In the genomic region with DNA sequence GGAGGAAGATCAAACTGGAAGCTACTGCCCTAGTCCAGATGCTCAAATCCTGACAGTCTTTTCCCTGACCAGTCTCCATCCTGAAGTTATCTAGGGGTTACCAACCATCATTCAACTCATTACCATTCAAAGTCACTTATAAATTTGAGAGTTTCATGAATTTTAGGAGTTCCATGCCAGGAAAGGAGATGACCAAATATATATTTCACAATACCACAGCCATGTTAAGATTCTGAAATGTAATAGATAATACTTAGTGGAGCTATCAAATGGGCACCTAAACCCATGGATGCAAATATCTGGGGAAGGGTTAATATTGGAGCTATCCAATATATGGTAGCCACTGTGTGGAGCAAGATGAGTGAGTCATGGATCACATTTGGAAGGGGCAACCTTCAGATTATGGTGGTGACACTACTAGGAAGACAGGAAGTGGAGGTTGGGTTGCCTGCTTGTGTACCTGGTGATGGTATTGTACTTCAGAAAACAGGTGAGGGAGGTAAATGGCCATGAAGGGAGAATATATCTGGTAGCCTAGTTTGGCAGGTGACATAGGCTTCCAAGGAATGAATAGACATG, we compare ENCODE assay signal across 22 cellular contexts. TPM values are rescaled to one million over a fixed set of nuclear protein-coding genes. Genes with fewer than 3 reads are reported as not detected.
DNase-seq lines count a peak whose midpoint lies in the region; ATAC-seq, FAIRE-seq and TF ChIP-seq lines count a peak whose summit lies in the region.
"Had no signal": no experiment of that assay in that cellular context is flagged by ENCODE, and none has a peak within 500 bp of the region (broad histone marks: within the 10 kb centered on the region; RNA-seq: fewer than 3 reads in every experiment).

No MANE protein-coding gene starts in this region.

- TF ChIP-seq CTCF in HepG2 (CRISPR knock-in tag; IDR thresholded peaks at IDR 0.05) = no peak
- TF ChIP-seq CTCF in right lobe of liver (IDR thresholded peaks at IDR 0.05) = no peak
- TF ChIP-seq CTCF in GM12878 (IDR thresholded peaks at IDR 0.05 in 2 of 3, conservative IDR thresholded peaks at IDR 0.05 in 1 of 3; ENCODE audit: control insufficient read depth in 2 of 3, extremely low read depth in 1 of 3, insufficient read depth in 1 of 3, low read depth in 3 of 3, low read length in 3 of 3) = no peak

- in situ Hi-C loops in HepG2 (cut with HindIII; ENCODE audit: extremely low pct_ligation_motif_present, low pct_unique_long_range_greater_than_20kb) = no loop called here
- in situ Hi-C loops in GM12878 (cut with MboI) = no loop called here

- H3K9ac ChIP-seq in HepG2 (ENCODE audit: insufficient read depth, low read depth, low read length) (no peak overlapping the region), GM12878 (ENCODE audit: control insufficient read depth, insufficient read depth, low read length) (no peak overlapping the region)
- H3K9ac ChIP-seq: GM23248 had no signal

- H3K36me3 Mint-ChIP-seq in memory B cell (peaks cover 31% of the 10 kb centered on the region), T-helper 17 cell (ENCODE audit: low read depth) (peaks cover 7% of the 10 kb centered on the region)

- H3K4me1 ChIP-seq in HepG2 (ENCODE audit: insufficient read depth, low read length) (no peaks in the 10 kb centered on the region), right lobe of liver (peaks cover 0 to 5% (median 0%) of the 10 kb centered on the region in 4 donors), GM12878 (ENCODE audit: control insufficient read depth, insufficient read depth, low read length) (no peaks in the 10 kb centered on the region)

- BruUV-seq in HepG2 (replicated peaks; lab: Mats Ljungman, UMichigan) (no TSS peak), GM12878 (replicated peaks; lab: Mats Ljungman, UMichigan) (TSS peak; percentile 16)

- H3K27me3 ChIP-seq in HepG2 (ENCODE audit: control insufficient read depth in 1 of 2, insufficient read depth in 2 of 2, low read length in 2 of 2) (no peaks in the 10 kb centered on the region), right lobe of liver (no peaks in the 10 kb centered on the region), GM12878 (replicated peaks in 1 of 2; ENCODE audit: control insufficient read depth in 2 of 2, insufficient read depth in 2 of 2, low read length in 1 of 2) (no peaks in the 10 kb centered on the region)

- POLR2A ChIA-PET in HepG2 (lab: Yijun Ruan, JAX) (no interaction called here), GM12878 (lab: Charles Lee) (no interaction called here)

- intact Hi-C loops in HepG2 (cut with micrococcal nuclease; ENCODE audit: unreplicated experiment) = no loop called here
- intact Hi-C loops in right lobe of liver (cut with DNase I) = no loop called here
- intact Hi-C loops in GM12878 (cut with micrococcal nuclease; ENCODE audit: unreplicated experiment) = no loop called here

- H3K4me2 ChIP-seq in HepG2 (ENCODE audit: low read depth, low read length) = no peak overlapping the region
- no peak overlapping the region for H3K4me2 ChIP-seq in GM12878 (ENCODE audit: control insufficient read depth, insufficient read depth)

- FAIRE-seq in HepG2 (lab: Jason Lieb, UNC) (no peak), GM12878 (lab: Jason Lieb, UNC) (no peak)
- FAIRE-seq: GM12892, GM18507, HTR-8/SVneo had no signal

- TF ChIP-seq EP300 in HepG2 (IDR thresholded peaks at IDR 0.05; ENCODE audit: low read depth in 2 of 2, low read length in 2 of 2) (no peak), HepG2 (CRISPR knock-in tag; IDR thresholded peaks at IDR 0.05; ENCODE audit: borderline replicate concordance) (no peak), GM12878 (IDR thresholded peaks at IDR 0.05; ENCODE audit: borderline replicate concordance in 1 of 2, control insufficient read depth in 1 of 2, low read depth in 2 of 2, low read length in 2 of 2) (no peak)

- H3K4me3 Mint-ChIP-seq in memory B cell (no peak overlapping the region), T-helper 17 cell (no peak overlapping the region)
- H3K4me3 Mint-ChIP-seq: CD4-positive, alpha-beta T cell had no signal

- H3K27ac Mint-ChIP-seq in memory B cell (peak overlapping the region; percentile 58), T-helper 17 cell (no peak overlapping the region)
- H3K27ac Mint-ChIP-seq: CD4-positive, alpha-beta T cell; IgD-negative memory B cell had no signal

- no peaks in the 10 kb centered on the region for H3K27me3 Mint-ChIP-seq in memory B cell
- no peaks in the 10 kb centered on the region for H3K27me3 Mint-ChIP-seq in T-helper 17 cell
- H3K27me3 Mint-ChIP-seq: CD4-positive, alpha-beta T cell; IgD-negative memory B cell had no signal

- no peak overlapping the region for H3K4me3 ChIP-seq in HepG2 (replicated peaks in 1 of 3; ENCODE audit: insufficient read depth in 1 of 3, low read depth in 2 of 3, low read length in 3 of 3)
- no peak overlapping the region for H3K4me3 ChIP-seq in right lobe of liver
- H3K4me3 ChIP-seq in GM12878 = no peak overlapping the region
- H3K4me3 ChIP-seq: GM23248 had no signal

- peaks cover 5% of the 10 kb centered on the region for H3K9me3 Mint-ChIP-seq in memory B cell

- DNase-seq in HepG2 (ENCODE audit: low spot score) (no peak), right lobe of liver (no peak), GM12878 (ENCODE audit: low read depth, low spot score) (no peak), memory B cell (ENCODE audit: low spot score in 2 of 2) (no peak), T-helper 17 cell (no peak), NCI-H2107 (lab: John Stamatoyannopoulos, UW) (no peak)
- DNase-seq: CD4-positive, alpha-beta T cell; COR-L47; DND-41; GM23248; NCI-H1417; NCI-H1694 treated with DMSO at 0.1 percent for 48 hours; NCI-H2081 treated with DMSO at 0.1 percent for 48 hours; NCI-H446; NCI-H526 had no signal

- H3K36me3 ChIP-seq in HepG2 (replicated peaks in 1 of 2; ENCODE audit: control insufficient read depth in 1 of 2, insufficient read depth in 2 of 2, low read length in 2 of 2) (peaks cover 1 to 14% of the 10 kb centered on the region in 2 experiments; a peak in 2 of 5 replicates), right lobe of liver (peaks cover 0 to 12% (median 0%) of the 10 kb centered on the region in 4 donors), GM12878 (ENCODE audit: control insufficient read depth in 2 of 2, insufficient read depth in 2 of 2, low read length in 1 of 2) (peaks cover 3 to 8% of the 10 kb centered on the region in 2 experiments; a peak in 3 of 4 replicates)

- H4K20me1 ChIP-seq in HepG2 (ENCODE audit: insufficient read depth, low read length) (no peaks in the 10 kb centered on the region), GM12878 (ENCODE audit: control insufficient read depth, insufficient read depth) (no peaks in the 10 kb centered on the region)

- TF ChIP-seq POLR2A in HepG2 (IDR thresholded peaks at IDR 0.05; ENCODE audit: insufficient read depth in 1 of 2, low read depth in 2 of 2, low read length in 2 of 2) (no peak), right lobe of liver (IDR thresholded peaks at IDR 0.05) (no peak), GM12878 (IDR thresholded peaks at IDR 0.05; ENCODE audit: low read depth, low read length) (no peak)

- H3K4me1 Mint-ChIP-seq in memory B cell = peaks cover 16% of the 10 kb centered on the region
- H3K4me1 Mint-ChIP-seq in T-helper 17 cell = no peaks in the 10 kb centered on the region

- CTCF ChIA-PET in HepG2 (lab: Yijun Ruan, JAX; ENCODE audit: low intra/inter-chr PET ratio, low total read pairs) = no interaction called here
- CTCF ChIA-PET in GM12878 (lab: Yijun Ruan, JAX) = no interaction called here

- ATAC-seq in HepG2 (no peak), right lobe of liver (no peak), GM12878 (no peak), memory B cell (ENCODE audit: low read depth) (no peak), T-helper 17 cell (no peak), HG03025 (IDR thresholded peaks at IDR 0.05; ENCODE audit: low FRiP score, unreplicated experiment) (no peak)
- ATAC-seq: HCT116, Right ventricle myocardium inferior had no signal

- H2AFZ ChIP-seq in HepG2 (ENCODE audit: low read length) = no peak overlapping the region
- no peak overlapping the region for H2AFZ ChIP-seq in GM12878 (ENCODE audit: control insufficient read depth, low read depth, low read length)
- H2AFZ ChIP-seq: GM23248 had no signal

- TF ChIP-seq RAD21 in HepG2 (CRISPR knock-in tag; IDR thresholded peaks at IDR 0.05) (no peak), GM12878 (IDR thresholded peaks at IDR 0.05; ENCODE audit: insufficient read depth, low read depth, low read length) (no peak)

- RAD21 ChIA-PET in GM12878 (lab: Charles Lee; ENCODE audit: unreplicated experiment) = no interaction called here

- H3K9me3 ChIP-seq in HepG2 (ENCODE audit: low read length) = no peaks in the 10 kb centered on the region
- no peaks in the 10 kb centered on the region for H3K9me3 ChIP-seq in right lobe of liver
- peaks cover 19% of the 10 kb centered on the region; the same call in 2 of the 3 replicates for H3K9me3 ChIP-seq in GM12878 (replicated peaks; ENCODE audit: control insufficient read depth, insufficient read depth, low read length)
- H3K9me3 ChIP-seq in T-helper 17 cell (ENCODE audit: control insufficient read depth, low read length, poor library complexity, severe bottlenecking) = peaks cover 10% of the 10 kb centered on the region

- SMC1A ChIA-PET in GM12878 (lab: Charles Lee; ENCODE audit: uncharacterized antibody, unreplicated experiment) = no interaction called here

- H3K79me2 ChIP-seq in HepG2 (ENCODE audit: insufficient read depth, low read length) (no peaks in the 10 kb centered on the region), GM12878 (ENCODE audit: control insufficient read depth, insufficient read depth, low read length) (no peaks in the 10 kb centered on the region; the same call in 1 of the 2 replicates)

- H3K27ac ChIP-seq in HepG2 (ENCODE audit: extremely low read length, insufficient read depth, low read length) (no peak overlapping the region), right lobe of liver (no peak overlapping the region), GM12878 (ENCODE audit: control insufficient read depth, insufficient read depth) (no peak overlapping the region)
- H3K27ac ChIP-seq: GM23248 had no signal

RNA-seq across cellular contexts. Expression of gene ZNF586, which starts 18.7 kb away (rescaled TPM):
- total RNA-seq in HepG2 (2016; rRNA removed; fragmentation: Illumina TruSeq; extraction: Trizol) (2.1 and 3.4 TPM in 2 replicates), right lobe of liver (1 to 10 TPM; 4.0 to 8.4 (median 5.9) TPM), GM12878 (2014; rRNA removed) (20.6 and 24.2 TPM in 2 replicates), GM12878 (2014; rRNA removed; fragmentation: Illumina TruSeq; extraction: Trizol) (22.6 and 24.2 TPM in 2 replicates), GM12878 (2021) (16.5 and 19.7 TPM in 2 replicates), T-helper 17 cell (10 to 100 TPM; 34.8 to 37.7 TPM)
- 8.8 and 9.5 TPM in 2 replicates for total RNA-seq in HepG2 (2016; cell fraction: cytosol; rRNA removed; fragmentation: Illumina TruSeq; extraction: Trizol; ENCODE audit: low read depth)
- total RNA-seq in HepG2 (2016; cell fraction: insoluble cytoplasmic fraction; rRNA removed; fragmentation: Illumina TruSeq; extraction: Trizol) = 1.9 and 3.3 TPM in 2 replicates
- total RNA-seq in HepG2 (2016; cell fraction: membrane; rRNA removed; fragmentation: Illumina TruSeq; extraction: Trizol) = 6.5 and 7.6 TPM in 2 replicates
- 3.7 and 4.4 TPM in 2 replicates for total RNA-seq in HepG2 (2016; cell fraction: nucleus; rRNA removed; fragmentation: Illumina TruSeq; extraction: Trizol)
- polyA plus RNA-seq in HepG2 (2011; rRNA removed) (0.50 and 0.89 TPM in 2 replicates), GM12878 (2011; rRNA removed) (18.4 and 25.4 TPM in 2 replicates), GM12878 (2014; fragmentation: Illumina TruSeq; extraction: Trizol) (16.3 and 18.7 TPM in 2 replicates), GM12878 (2014; fragmentation: Nextera tagmentation; extraction: Ambion mirVana) (1 to 10 TPM; 3.9 to 5.7 TPM), GM12878 (2014; rRNA removed) (13.2 and 13.8 TPM in 2 replicates), GM12878 (2016; fragmentation: Nextera tagmentation; extraction: Ambion mirVana) (10 to 100 TPM; 13.6 to 13.8 TPM)
- 0.28 and 0.31 TPM in 2 replicates for polyA plus RNA-seq in HepG2 (2011; cell fraction: cytosol; rRNA removed)
- polyA plus RNA-seq in HepG2 (2011; cell fraction: nucleus; rRNA removed) = 1.1 and 1.3 TPM in 2 replicates
- 0.69 and 1.8 TPM in 2 replicates for polyA plus RNA-seq in HepG2 (2012)
- 0.43 and 0.46 TPM in 2 replicates for polyA plus RNA-seq in HepG2 (2016; cell fraction: cytosol; fragmentation: Illumina TruSeq; extraction: Trizol; ENCODE audit: low read depth)
- polyA plus RNA-seq in HepG2 (2016; cell fraction: insoluble cytoplasmic fraction; fragmentation: Illumina TruSeq; extraction: Trizol; ENCODE audit: low read depth) = 1.3 TPM in 2 replicates
- 0.57 and 0.85 TPM in 2 replicates for polyA plus RNA-seq in HepG2 (2016; cell fraction: membrane; fragmentation: Illumina TruSeq; extraction: Trizol; ENCODE audit: low read depth)
- polyA plus RNA-seq in HepG2 (2016; cell fraction: nucleus; fragmentation: Illumina TruSeq; extraction: Trizol; ENCODE audit: insufficient read depth, low read depth) = 2.9 and 3.3 TPM in 2 replicates
- 1.6 and 6.4 TPM in 2 replicates for polyA minus RNA-seq in HepG2 (2011; rRNA and poly(A)+ RNA removed; ENCODE audit: low replicate concordance)
- 0.89 and 1.1 TPM in 2 replicates for polyA minus RNA-seq in HepG2 (2011; cell fraction: cytosol; rRNA and poly(A)+ RNA removed)
- 7.1 and 8.7 TPM in 2 replicates for polyA minus RNA-seq in HepG2 (2011; cell fraction: nucleus; rRNA and poly(A)+ RNA removed)
- 96.7 and 98.5 TPM in 2 replicates for total RNA-seq in GM12878 (2013; cell fraction: nucleolus; rRNA removed)
- 13.3 TPM for polyA plus RNA-seq in GM12878 (2011; ENCODE audit: low read depth)
- polyA plus RNA-seq in GM12878 (2011; cell fraction: cytosol; rRNA removed) = 12.3 and 16.2 TPM in 2 replicates
- polyA plus RNA-seq in GM12878 (2011; cell fraction: nucleus; rRNA removed) = 15.6 and 15.7 TPM in 2 replicates
- polyA plus RNA-seq in GM12878 (2012) = 14.5 and 16.1 TPM in 2 replicates
- 26.3 and 27.6 TPM in 2 replicates for polyA minus RNA-seq in GM12878 (2011; rRNA and poly(A)+ RNA removed)
- 13.1 and 14.5 TPM in 2 replicates for polyA minus RNA-seq in GM12878 (2011; cell fraction: cytosol; rRNA and poly(A)+ RNA removed)
- 17.0 and 25.0 TPM in 2 replicates for polyA minus RNA-seq in GM12878 (2011; cell fraction: nucleus; rRNA and poly(A)+ RNA removed)

RNA-seq across cellular contexts. Expression of gene ZNF552, which starts 26.5 kb away (rescaled TPM):
- 16.3 and 16.6 TPM in 2 replicates for total RNA-seq in HepG2 (2016; rRNA removed; fragmentation: Illumina TruSeq; extraction: Trizol)
- total RNA-seq in HepG2 (2016; cell fraction: cytosol; rRNA removed; fragmentation: Illumina TruSeq; extraction: Trizol; ENCODE audit: low read depth) = 2.7 and 4.8 TPM in 2 replicates
- total RNA-seq in HepG2 (2016; cell fraction: insoluble cytoplasmic fraction; rRNA removed; fragmentation: Illumina TruSeq; extraction: Trizol) = 16.4 and 17.7 TPM in 2 replicates
- 8.6 and 8.9 TPM in 2 replicates for total RNA-seq in HepG2 (2016; cell fraction: membrane; rRNA removed; fragmentation: Illumina TruSeq; extraction: Trizol)
- 16.0 and 16.1 TPM in 2 replicates for total RNA-seq in HepG2 (2016; cell fraction: nucleus; rRNA removed; fragmentation: Illumina TruSeq; extraction: Trizol)
- polyA plus RNA-seq in HepG2 (2011; rRNA removed) = 8.1 and 11.7 TPM in 2 replicates
- polyA plus RNA-seq in HepG2 (2011; cell fraction: cytosol; rRNA removed) = 4.8 and 6.2 TPM in 2 replicates
- polyA plus RNA-seq in HepG2 (2011; cell fraction: nucleus; rRNA removed) = 26.1 and 30.1 TPM in 2 replicates
- 6.3 and 12.5 TPM in 2 replicates for polyA plus RNA-seq in HepG2 (2012)
- 2.3 TPM in 2 replicates for polyA plus RNA-seq in HepG2 (2016; cell fraction: cytosol; fragmentation: Illumina TruSeq; extraction: Trizol; ENCODE audit: low read depth)
- 11.9 and 12.5 TPM in 2 replicates for polyA plus RNA-seq in HepG2 (2016; cell fraction: insoluble cytoplasmic fraction; fragmentation: Illumina TruSeq; extraction: Trizol; ENCODE audit: low read depth)
- 3.4 and 3.6 TPM in 2 replicates for polyA plus RNA-seq in HepG2 (2016; cell fraction: membrane; fragmentation: Illumina TruSeq; extraction: Trizol; ENCODE audit: low read depth)
- polyA plus RNA-seq in HepG2 (2016; cell fraction: nucleus; fragmentation: Illumina TruSeq; extraction: Trizol; ENCODE audit: insufficient read depth, low read depth) = 18.3 and 19.5 TPM in 2 replicates
- polyA minus RNA-seq in HepG2 (2011; rRNA and poly(A)+ RNA removed; ENCODE audit: low replicate concordance) = 29.3 and 39.6 TPM in 2 replicates
- polyA minus RNA-seq in HepG2 (2011; cell fraction: cytosol; rRNA and poly(A)+ RNA removed) = 4.4 and 6.0 TPM in 2 replicates
- polyA minus RNA-seq in HepG2 (2011; cell fraction: nucleus; rRNA and poly(A)+ RNA removed) = 35.4 and 48.9 TPM in 2 replicates
- 1 to 10 TPM; 2.6 to 9.0 (median 4.9) TPM for total RNA-seq in right lobe of liver
- 43.5 and 52.8 TPM in 2 replicates for total RNA-seq in GM12878 (2013; cell fraction: nucleolus; rRNA removed)
- total RNA-seq in GM12878 (2014; rRNA removed) = 9.9 and 12.4 TPM in 2 replicates
- total RNA-seq in GM12878 (2014; rRNA removed; fragmentation: Illumina TruSeq; extraction: Trizol) = 13.3 and 14.8 TPM in 2 replicates
- 6.3 and 7.7 TPM in 2 replicates for total RNA-seq in GM12878 (2021)
- polyA plus RNA-seq in GM12878 (2011; ENCODE audit: low read depth) = 6.4 TPM
- 8.8 and 9.9 TPM in 2 replicates for polyA plus RNA-seq in GM12878 (2011; rRNA removed)
- polyA plus RNA-seq in GM12878 (2011; cell fraction: cytosol; rRNA removed) = 6.9 and 9.1 TPM in 2 replicates
- 10.2 and 13.3 TPM in 2 replicates for polyA plus RNA-seq in GM12878 (2011; cell fraction: nucleus; rRNA removed)
- polyA plus RNA-seq in GM12878 (2012) = 7.5 and 7.7 TPM in 2 replicates
- 10.8 and 10.9 TPM in 2 replicates for polyA plus RNA-seq in GM12878 (2014; fragmentation: Illumina TruSeq; extraction: Trizol)
- polyA plus RNA-seq in GM12878 (2014; fragmentation: Nextera tagmentation; extraction: Ambion mirVana) = 1 to 10 TPM; 3.6 to 5.4 TPM
- polyA plus RNA-seq in GM12878 (2014; rRNA removed) = 7.1 and 7.5 TPM in 2 replicates
- polyA plus RNA-seq in GM12878 (2016; fragmentation: Nextera tagmentation; extraction: Ambion mirVana) = 1 to 10 TPM; 6.0 to 8.2 TPM
- polyA minus RNA-seq in GM12878 (2011; rRNA and poly(A)+ RNA removed) = 18.8 and 24.6 TPM in 2 replicates
- polyA minus RNA-seq in GM12878 (2011; cell fraction: cytosol; rRNA and poly(A)+ RNA removed) = 4.9 and 6.5 TPM in 2 replicates
- 12.8 and 27.7 TPM in 2 replicates for polyA minus RNA-seq in GM12878 (2011; cell fraction: nucleus; rRNA and poly(A)+ RNA removed)
- total RNA-seq in T-helper 17 cell = 10 to 100 TPM; 11.8 to 12.8 TPM

RNA-seq across cellular contexts. Expression of gene ZNF776, which starts 41.6 kb away (rescaled TPM):
- total RNA-seq in HepG2 (2016; rRNA removed; fragmentation: Illumina TruSeq; extraction: Trizol) (15.6 and 16.9 TPM in 2 replicates), right lobe of liver (10 to 100 TPM in 1 of 6 experiments, 1 to 10 TPM in 5; 3.7 to 11.6 (median 5.7) TPM), GM12878 (2014; rRNA removed) (13.7 and 14.5 TPM in 2 replicates), GM12878 (2014; rRNA removed; fragmentation: Illumina TruSeq; extraction: Trizol) (15.0 and 16.3 TPM in 2 replicates), GM12878 (2021) (10.3 and 11.3 TPM in 2 replicates), T-helper 17 cell (10 to 100 TPM; 12.4 to 13.6 TPM)
- 2.1 and 3.8 TPM in 2 replicates for total RNA-seq in HepG2 (2016; cell fraction: cytosol; rRNA removed; fragmentation: Illumina TruSeq; extraction: Trizol; ENCODE audit: low read depth)
- 15.4 and 16.9 TPM in 2 replicates for total RNA-seq in HepG2 (2016; cell fraction: insoluble cytoplasmic fraction; rRNA removed; fragmentation: Illumina TruSeq; extraction: Trizol)
- 8.5 and 12.6 TPM in 2 replicates for total RNA-seq in HepG2 (2016; cell fraction: membrane; rRNA removed; fragmentation: Illumina TruSeq; extraction: Trizol)
- 16.0 and 22.2 TPM in 2 replicates for total RNA-seq in HepG2 (2016; cell fraction: nucleus; rRNA removed; fragmentation: Illumina TruSeq; extraction: Trizol)
- polyA plus RNA-seq in HepG2 (2011; rRNA removed) (7.6 and 8.2 TPM in 2 replicates), GM12878 (2011; rRNA removed) (14.0 and 15.7 TPM in 2 replicates), GM12878 (2014; fragmentation: Illumina TruSeq; extraction: Trizol) (11.5 and 12.2 TPM in 2 replicates), GM12878 (2014; fragmentation: Nextera tagmentation; extraction: Ambion mirVana) (1 to 10 TPM; 1.9 to 3.1 TPM), GM12878 (2014; rRNA removed) (12.6 and 13.1 TPM in 2 replicates), GM12878 (2016; fragmentation: Nextera tagmentation; extraction: Ambion mirVana) (1 to 10 TPM; 7.4 to 8.2 TPM)
- 5.1 and 5.2 TPM in 2 replicates for polyA plus RNA-seq in HepG2 (2011; cell fraction: cytosol; rRNA removed)
- polyA plus RNA-seq in HepG2 (2011; cell fraction: nucleus; rRNA removed) = 17.2 and 19.6 TPM in 2 replicates
- 7.7 and 8.2 TPM in 2 replicates for polyA plus RNA-seq in HepG2 (2012)
- 0.59 and 1.0 TPM in 2 replicates for polyA plus RNA-seq in HepG2 (2016; cell fraction: cytosol; fragmentation: Illumina TruSeq; extraction: Trizol; ENCODE audit: low read depth)
- polyA plus RNA-seq in HepG2 (2016; cell fraction: insoluble cytoplasmic fraction; fragmentation: Illumina TruSeq; extraction: Trizol; ENCODE audit: low read depth) = 8.0 and 9.0 TPM in 2 replicates
- 2.3 and 2.5 TPM in 2 replicates for polyA plus RNA-seq in HepG2 (2016; cell fraction: membrane; fragmentation: Illumina TruSeq; extraction: Trizol; ENCODE audit: low read depth)
- polyA plus RNA-seq in HepG2 (2016; cell fraction: nucleus; fragmentation: Illumina TruSeq; extraction: Trizol; ENCODE audit: insufficient read depth, low read depth) = 15.1 and 16.1 TPM in 2 replicates
- 8.4 and 36.9 TPM in 2 replicates for polyA minus RNA-seq in HepG2 (2011; rRNA and poly(A)+ RNA removed; ENCODE audit: low replicate concordance)
- polyA minus RNA-seq in HepG2 (2011; cell fraction: cytosol; rRNA and poly(A)+ RNA removed) = 9.9 and 11.3 TPM in 2 replicates
- polyA minus RNA-seq in HepG2 (2011; cell fraction: nucleus; rRNA and poly(A)+ RNA removed) = 55.4 and 71.0 TPM in 2 replicates
- 39.1 and 42.6 TPM in 2 replicates for total RNA-seq in GM12878 (2013; cell fraction: nucleolus; rRNA removed)
- 6.6 TPM for polyA plus RNA-seq in GM12878 (2011; ENCODE audit: low read depth)
- 10.1 and 12.4 TPM in 2 replicates for polyA plus RNA-seq in GM12878 (2011; cell fraction: cytosol; rRNA removed)
- 16.0 and 19.8 TPM in 2 replicates for polyA plus RNA-seq in GM12878 (2011; cell fraction: nucleus; rRNA removed)
- polyA plus RNA-seq in GM12878 (2012) = 6.3 and 7.6 TPM in 2 replicates
- 12.6 and 18.3 TPM in 2 replicates for polyA minus RNA-seq in GM12878 (2011; rRNA and poly(A)+ RNA removed)
- 6.0 and 7.2 TPM in 2 replicates for polyA minus RNA-seq in GM12878 (2011; cell fraction: cytosol; rRNA and poly(A)+ RNA removed)
- 50.3 and 75.4 TPM in 2 replicates for polyA minus RNA-seq in GM12878 (2011; cell fraction: nucleus; rRNA and poly(A)+ RNA removed)

RNA-seq across cellular contexts. Expression of gene ZNF587B, which starts 41.9 kb away (rescaled TPM):
- 29.9 and 33.6 TPM in 2 replicates for total RNA-seq in HepG2 (2016; rRNA removed; fragmentation: Illumina TruSeq; extraction: Trizol)
- 3.1 TPM in 2 replicates for total RNA-seq in HepG2 (2016; cell fraction: cytosol; rRNA removed; fragmentation: Illumina TruSeq; extraction: Trizol; ENCODE audit: low read depth)
- 29.5 and 35.3 TPM in 2 replicates for total RNA-seq in HepG2 (2016; cell fraction: insoluble cytoplasmic fraction; rRNA removed; fragmentation: Illumina TruSeq; extraction: Trizol)
- 14.9 and 16.5 TPM in 2 replicates for total RNA-seq in HepG2 (2016; cell fraction: membrane; rRNA removed; fragmentation: Illumina TruSeq; extraction: Trizol)
- total RNA-seq in HepG2 (2016; cell fraction: nucleus; rRNA removed; fragmentation: Illumina TruSeq; extraction: Trizol) = 33.7 and 36.4 TPM in 2 replicates
- 4.3 and 5.2 TPM in 2 replicates for polyA plus RNA-seq in HepG2 (2011; rRNA removed)
- 1.6 and 2.6 TPM in 2 replicates for polyA plus RNA-seq in HepG2 (2011; cell fraction: cytosol; rRNA removed)
- polyA plus RNA-seq in HepG2 (2011; cell fraction: nucleus; rRNA removed) = 10.7 and 10.9 TPM in 2 replicates
- polyA plus RNA-seq in HepG2 (2012) = 3.7 and 6.7 TPM in 2 replicates
- polyA plus RNA-seq in HepG2 (2016; cell fraction: cytosol; fragmentation: Illumina TruSeq; extraction: Trizol; ENCODE audit: low read depth) = 0.78 and 0.85 TPM in 2 replicates
- 9.0 and 9.2 TPM in 2 replicates for polyA plus RNA-seq in HepG2 (2016; cell fraction: insoluble cytoplasmic fraction; fragmentation: Illumina TruSeq; extraction: Trizol; ENCODE audit: low read depth)
- 3.8 and 3.9 TPM in 2 replicates for polyA plus RNA-seq in HepG2 (2016; cell fraction: membrane; fragmentation: Illumina TruSeq; extraction: Trizol; ENCODE audit: low read depth)
- 27.7 and 29.1 TPM in 2 replicates for polyA plus RNA-seq in HepG2 (2016; cell fraction: nucleus; fragmentation: Illumina TruSeq; extraction: Trizol; ENCODE audit: insufficient read depth, low read depth)
- 8.5 and 23.1 TPM in 2 replicates for polyA minus RNA-seq in HepG2 (2011; rRNA and poly(A)+ RNA removed; ENCODE audit: low replicate concordance)
- 6.0 and 6.3 TPM in 2 replicates for polyA minus RNA-seq in HepG2 (2011; cell fraction: cytosol; rRNA and poly(A)+ RNA removed)
- 29.7 and 33.8 TPM in 2 replicates for polyA minus RNA-seq in HepG2 (2011; cell fraction: nucleus; rRNA and poly(A)+ RNA removed)
- 10 to 100 TPM in 3 of 6 experiments, 1 to 10 TPM in 3; 7.2 to 13.1 (median 10.4) TPM for total RNA-seq in right lobe of liver
- total RNA-seq in GM12878 (2013; cell fraction: nucleolus; rRNA removed) = 93.7 and 97.3 TPM in 2 replicates
- total RNA-seq in GM12878 (2014; rRNA removed) = 25.6 and 26.0 TPM in 2 replicates
- 33.3 and 33.9 TPM in 2 replicates for total RNA-seq in GM12878 (2014; rRNA removed; fragmentation: Illumina TruSeq; extraction: Trizol)
- total RNA-seq in GM12878 (2021) = 22.5 and 24.7 TPM in 2 replicates
- polyA plus RNA-seq in GM12878 (2011; ENCODE audit: low read depth) = 23.9 TPM
- 15.9 and 19.5 TPM in 2 replicates for polyA plus RNA-seq in GM12878 (2011; rRNA removed)
- polyA plus RNA-seq in GM12878 (2011; cell fraction: cytosol; rRNA removed) = 8.5 and 8.9 TPM in 2 replicates
- polyA plus RNA-seq in GM12878 (2011; cell fraction: nucleus; rRNA removed) = 15.5 and 18.9 TPM in 2 replicates
- polyA plus RNA-seq in GM12878 (2012) = 9.5 and 20.1 TPM in 2 replicates
- polyA plus RNA-seq in GM12878 (2014; fragmentation: Illumina TruSeq; extraction: Trizol) = 13.1 and 13.3 TPM in 2 replicates
- 1 to 10 TPM; 4.1 to 5.5 TPM for polyA plus RNA-seq in GM12878 (2014; fragmentation: Nextera tagmentation; extraction: Ambion mirVana)
- polyA plus RNA-seq in GM12878 (2014; rRNA removed) = 10.7 and 12.7 TPM in 2 replicates
- polyA plus RNA-seq in GM12878 (2016; fragmentation: Nextera tagmentation; extraction: Ambion mirVana) = 10 to 100 TPM; 14.5 to 17.7 TPM
- polyA minus RNA-seq in GM12878 (2011; rRNA and poly(A)+ RNA removed) = 31.2 and 38.5 TPM in 2 replicates
- polyA minus RNA-seq in GM12878 (2011; cell fraction: cytosol; rRNA and poly(A)+ RNA removed) = 14.4 and 15.3 TPM in 2 replicates
- polyA minus RNA-seq in GM12878 (2011; cell fraction: nucleus; rRNA and poly(A)+ RNA removed) = 9.1 and 16.3 TPM in 2 replicates
- total RNA-seq in T-helper 17 cell = 10 to 100 TPM; 19.0 to 23.3 TPM

Comparison
In these comparisons a context has a peak if more than half of its experiments do, and no peak if none do; other contexts are left out.
1. Of the 75 proteins assayed by ChIP-seq in both HepG2 and GM12878: peak only in HepG2: CEBPB; only in GM12878: none; in both: none; in neither: 74.